2 cellular contexts compared by ENCODE assay signal in the genomic region with DNA sequence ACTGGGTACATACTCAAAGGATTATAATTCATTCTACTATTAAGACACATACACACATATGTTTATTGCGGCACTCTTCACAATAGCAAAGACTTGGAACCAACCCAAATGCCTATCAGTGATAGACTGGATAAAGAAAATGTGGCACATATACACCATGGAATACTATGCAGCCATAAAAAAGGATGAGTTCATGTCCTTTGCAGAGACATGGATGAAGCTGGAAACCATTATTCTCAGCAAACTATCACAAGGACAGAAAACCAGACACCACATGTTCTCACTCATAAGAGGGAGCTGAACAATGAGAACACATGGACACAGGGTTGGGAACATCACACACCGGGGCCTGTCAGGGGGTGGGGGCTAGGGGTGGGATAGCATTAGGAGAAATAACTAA.
A peak's percentile ranks its signal among the peaks of the same experiment; 100 is the strongest.
DNase-seq lines count a peak whose midpoint lies in the region; ATAC-seq, FAIRE-seq and TF ChIP-seq lines count a peak whose summit lies in the region.
"Not testable (repeated sequence)": the region's sequence is repeated elsewhere in the genome, so short reads cannot be mapped to it uniquely, and the experiment has no call there.

No MANE protein-coding gene starts in this region.

- DNase-seq in K562 (ENCODE audit: extremely low read depth in 1 of 4, low spot score in 3 of 4): not testable (repeated sequence)

- ATAC-seq in K562: not testable (repeated sequence)

- not testable (repeated sequence) for TF ChIP-seq POLR2A in K562 (conservative IDR thresholded peaks at IDR 0.05)

- TF ChIP-seq CTCF in HEK293 (tag by site-specific recombination; IDR thresholded peaks at IDR 0.05); K562 (IDR thresholded peaks at IDR 0.05 in 2 of 3, conservative IDR thresholded peaks at IDR 0.05 in 1 of 3; ENCODE audit: insufficient read depth in 2 of 3, low read depth in 1 of 3, low read length in 3 of 3): not testable (repeated sequence)

- H3K27ac ChIP-seq in HEK293 (ENCODE audit: extremely low read depth, low read depth, low read length); K562 (ENCODE audit: extremely low read depth, low read depth, low read length): not testable (repeated sequence)

- H3K9me1 ChIP-seq in K562 (ENCODE audit: control insufficient read depth, insufficient read depth, low read length): not testable (repeated sequence)

- BruUV-seq in K562 (replicated peaks; lab: Mats Ljungman, UMichigan): not testable (repeated sequence)

- CTCF ChIA-PET in HEK293 (lab: Yijun Ruan, JAX); K562 (lab: Yijun Ruan, JAX; ENCODE audit: low intra/inter-chr PET ratio): not testable (repeated sequence)

- H2AFZ ChIP-seq in K562 (ENCODE audit: low read depth, low read length): not testable (repeated sequence)

- TF ChIP-seq EP300 in K562 (IDR thresholded peaks at IDR 0.05; ENCODE audit: low read length): not testable (repeated sequence)

- H3K4me1 ChIP-seq in HEK293 (ENCODE audit: control insufficient read depth, insufficient read depth, low read length): not testable (repeated sequence)
- H3K4me1 ChIP-seq in K562 (replicated peaks in 1 of 2; ENCODE audit: control insufficient read depth in 2 of 2, insufficient read depth in 2 of 2, low read length in 2 of 2): peaks cover 7 to 27% of the 10 kb centered on the region in 2 experiments; a peak in 4 of 5 replicates

- TF ChIP-seq RAD21 in K562 (CRISPR knock-in tag; conservative IDR thresholded peaks at IDR 0.05 in 1 of 2, IDR thresholded peaks at IDR 0.05 in 1 of 2): not testable (repeated sequence)

- not testable (repeated sequence) for H3K4me3 ChIP-seq in HEK293 (ENCODE audit: low read depth, low read length); K562

- H3K36me3 ChIP-seq in HEK293 (ENCODE audit: control insufficient read depth in 2 of 2, insufficient read depth in 1 of 2, low read length in 2 of 2); K562 (ENCODE audit: control insufficient read depth, insufficient read depth, low read length): not testable (repeated sequence)

- in situ Hi-C loops in K562 (cut with MboI): not testable (repeated sequence)

- FAIRE-seq in K562 (lab: Jason Lieb, UNC): not testable (repeated sequence)

- POLR2A ChIA-PET in HEK293 (lab: Yijun Ruan, JAX): not testable (repeated sequence)
- POLR2A ChIA-PET in K562 (lab: Yijun Ruan, JAX): interaction anchor here (1.1 kb wide), 1 partner anchor 11 kb away, joined by 4 read pairs; no protein-coding TSS in a partner anchor

- intact Hi-C loops in K562 (cut with micrococcal nuclease): not testable (repeated sequence)

- not testable (repeated sequence) for H3K79me2 ChIP-seq in K562 (ENCODE audit: control insufficient read depth, insufficient read depth, low read length)

- H3K9me3 ChIP-seq in HEK293 (ENCODE audit: control insufficient read depth, insufficient read depth, low read depth, low read length); K562 (replicated peaks; ENCODE audit: control insufficient read depth, insufficient read depth, low read depth, low read length): not testable (repeated sequence)

- H3K27me3 ChIP-seq in K562 (ENCODE audit: control insufficient read depth in 2 of 2, insufficient read depth in 2 of 2, low read length in 2 of 2): not testable (repeated sequence)

- not testable (repeated sequence) for H4K20me1 ChIP-seq in K562 (replicated peaks; ENCODE audit: control insufficient read depth, insufficient read depth, low read length)

- not testable (repeated sequence) for H3K9ac ChIP-seq in K562 (ENCODE audit: insufficient read depth in 1 of 2, low read depth in 2 of 2, low read length in 2 of 2)

- WGBS in K562 (ENCODE audit: insufficient coverage, low coverage, missing lambda C conversion rate): 81% methylated on average over 2 of the region's 2 CpGs

- H3K4me2 ChIP-seq in K562 (ENCODE audit: insufficient read depth, low read length): not testable (repeated sequence)

TF ChIP-seq in HEK293, 187 proteins besides CTCF, POLR2A, EP300 and RAD21:
- peak; percentile 33; the same call in 1 of the 2 replicates for TF ChIP-seq ZNF146 (tag by site-specific recombination; IDR thresholded peaks at IDR 0.05)

TF ChIP-seq in K562, 482 proteins besides CTCF, POLR2A, EP300 and RAD21:
- TF ChIP-seq BCOR (IDR thresholded peaks at IDR 0.05) (peak; percentile 82), ADNP (tag; IDR thresholded peaks at IDR 0.05) (peak; percentile 54; the same call in 1 of the 2 replicates), SMARCA5 (IDR thresholded peaks at IDR 0.05) (peak; percentile 51; the same call in 1 of the 2 replicates), KDM1A (IDR thresholded peaks at IDR 0.05) (peak; percentile 48 to 51; a peak in 2 of 4 replicates), ZNF146 (CRISPR knock-in tag; IDR thresholded peaks at IDR 0.05; ENCODE audit: unreplicated experiment) (peak; percentile 93), HDAC2 (IDR thresholded peaks at IDR 0.05) (peak; percentile 32; the same call in 1 of the 2 replicates), RBM25 (IDR thresholded peaks at IDR 0.05; ENCODE audit: low read depth, low read length, severe bottlenecking) (peak; percentile 33)
TF ChIP-seq in K562: peak in this region for 7; not testable (repeated sequence) for 475.
